ENCODE assay signal across 9 cellular contexts in the genomic region with DNA sequence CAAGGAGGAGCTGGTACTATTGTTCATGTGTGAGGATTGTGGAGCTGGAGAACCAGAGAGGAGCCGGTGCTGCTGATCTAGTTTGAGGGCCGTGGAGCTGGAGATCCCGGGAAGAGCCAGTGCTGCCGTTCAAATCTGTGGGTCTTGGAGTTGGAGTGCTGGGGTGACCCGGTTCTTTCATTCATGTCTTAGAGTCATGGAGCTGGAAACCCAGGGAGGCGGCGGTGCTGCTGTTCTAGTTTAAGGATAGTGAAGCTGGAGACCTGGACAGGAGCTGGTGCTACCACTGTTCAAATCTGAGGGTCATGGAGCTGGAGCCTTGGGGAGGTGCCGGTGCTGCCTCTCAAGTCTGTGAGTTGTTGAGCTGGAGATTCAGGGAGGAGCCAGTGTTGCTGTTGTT.
"Had no signal": no experiment of that assay in that cellular context is flagged by ENCODE, and none has a peak within 500 bp of the region (broad histone marks: within the 10 kb centered on the region; RNA-seq: fewer than 3 reads in every experiment).

No MANE protein-coding gene starts in this region.

- H3K4me2 ChIP-seq: GM23338 had no signal

- H3K27ac Mint-ChIP-seq: GM23338, H9 had no signal

- H3K4me1 Mint-ChIP-seq: GM23338, H9 had no signal

- H3K27ac ChIP-seq: HL-60 had no signal

- H3K4me3 Mint-ChIP-seq: GM23338, H9 had no signal

- DNase-seq: H9, HCEC 1CT, IMR-90, KG1 had no signal

- ATAC-seq: GM23338, K562 had no signal

- FAIRE-seq: H1, H54, K562 had no signal

- H3K4me3 ChIP-seq: GM23338, K562 had no signal

- H2AFZ ChIP-seq: GM23338 had no signal
